1 cellular context compared by ENCODE assay signal in the genomic region with DNA sequence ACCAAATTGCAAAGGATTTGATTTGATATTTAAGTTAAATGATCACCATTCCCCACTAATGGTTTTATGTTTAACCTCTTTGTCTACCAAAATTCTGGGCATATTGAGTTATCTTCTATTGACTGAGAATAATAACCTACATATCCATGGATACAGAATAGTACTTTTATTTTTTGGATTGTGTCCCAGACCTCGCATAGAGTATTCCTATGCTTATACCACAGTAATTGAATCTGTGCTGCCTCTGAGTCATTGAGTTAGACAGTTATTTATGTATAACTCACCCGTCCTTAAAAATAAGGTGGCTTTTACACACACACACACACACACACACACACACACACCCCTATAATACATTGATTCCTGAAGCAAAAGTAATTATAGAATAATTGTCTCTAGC.
TF ChIP-seq lines count a peak whose summit lies in the region.

No MANE protein-coding gene starts in this region.

TF ChIP-seq in IMR-90, 13 proteins besides CTCF, POLR2A, EP300 and RAD21 (continued from another document):
- TF ChIP-seq, protein P1, sequence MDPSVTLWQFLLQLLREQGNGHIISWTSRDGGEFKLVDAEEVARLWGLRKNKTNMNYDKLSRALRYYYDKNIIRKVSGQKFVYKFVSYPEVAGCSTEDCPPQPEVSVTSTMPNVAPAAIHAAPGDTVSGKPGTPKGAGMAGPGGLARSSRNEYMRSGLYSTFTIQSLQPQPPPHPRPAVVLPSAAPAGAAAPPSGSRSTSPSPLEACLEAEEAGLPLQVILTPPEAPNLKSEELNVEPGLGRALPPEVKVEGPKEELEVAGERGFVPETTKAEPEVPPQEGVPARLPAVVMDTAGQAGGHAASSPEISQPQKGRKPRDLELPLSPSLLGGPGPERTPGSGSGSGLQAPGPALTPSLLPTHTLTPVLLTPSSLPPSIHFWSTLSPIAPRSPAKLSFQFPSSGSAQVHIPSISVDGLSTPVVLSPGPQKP (IDR thresholded peaks at IDR 0.05; ENCODE audit: borderline replicate concordance, low read depth, low read length), result no peak
- no peak for TF ChIP-seq FOS (IDR thresholded peaks at IDR 0.05; ENCODE audit: low read depth, low read length)
- no peak for TF ChIP-seq CHD1 (IDR thresholded peaks at IDR 0.05; ENCODE audit: low read depth, low read length)
- TF ChIP-seq, protein P2, sequence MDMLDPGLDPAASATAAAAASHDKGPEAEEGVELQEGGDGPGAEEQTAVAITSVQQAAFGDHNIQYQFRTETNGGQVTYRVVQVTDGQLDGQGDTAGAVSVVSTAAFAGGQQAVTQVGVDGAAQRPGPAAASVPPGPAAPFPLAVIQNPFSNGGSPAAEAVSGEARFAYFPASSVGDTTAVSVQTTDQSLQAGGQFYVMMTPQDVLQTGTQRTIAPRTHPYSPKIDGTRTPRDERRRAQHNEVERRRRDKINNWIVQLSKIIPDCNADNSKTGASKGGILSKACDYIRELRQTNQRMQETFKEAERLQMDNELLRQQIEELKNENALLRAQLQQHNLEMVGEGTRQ (IDR thresholded peaks at IDR 0.05; ENCODE audit: low read depth, low read length), result no peak
- TF ChIP-seq SMC3 (IDR thresholded peaks at IDR 0.05; ENCODE audit: low read depth, low read length), result no peak
- TF ChIP-seq MXI1 (IDR thresholded peaks at IDR 0.05; ENCODE audit: borderline replicate concordance, low read depth, low read length), result no peak
- TF ChIP-seq MAFK (IDR thresholded peaks at IDR 0.05; ENCODE audit: low read depth, low read length), result no peak
- no peak for TF ChIP-seq NFE2L2 (IDR thresholded peaks at IDR 0.05; ENCODE audit: low read depth, low read length)
- TF ChIP-seq BHLHE40 (IDR thresholded peaks at IDR 0.05; ENCODE audit: low read depth, low read length), result no peak
- TF ChIP-seq RCOR1 (IDR thresholded peaks at IDR 0.05; ENCODE audit: insufficient replicate concordance, low read length), result no peak
TF ChIP-seq in IMR-90: peak in this region for 0.
